ENCODE assay signal across 30 cellular contexts in genomic region chr9:130309689-130310455, GRCh38. TPM values are rescaled to one million over a fixed set of nuclear protein-coding genes. Genes with fewer than 3 reads are reported as not detected.
"Had no signal": no experiment of that assay in that cellular context is flagged by ENCODE, and none has a peak within 500 bp of the region (broad histone marks: within the 10 kb centered on the region; RNA-seq: fewer than 3 reads in every experiment).

No MANE protein-coding gene starts in this region.

- H3K27ac Mint-ChIP-seq: naive thymus-derived CD4-positive, alpha-beta T cell; nephron; type B pancreatic cell had no signal

- H3K4me1 Mint-ChIP-seq: central memory CD8-positive, alpha-beta T cell; naive thymus-derived CD4-positive, alpha-beta T cell; nephron had no signal

- H3K9me3 ChIP-seq: esophagus muscularis mucosa, gastroesophageal sphincter, heart right ventricle, pancreas, testis, tibial artery had no signal

- H3K4me1 ChIP-seq: foreskin keratinocyte, pancreas, testis had no signal

- H3K9me3 Mint-ChIP-seq: central memory CD8-positive, alpha-beta T cell; naive thymus-derived CD4-positive, alpha-beta T cell; nephron; type B pancreatic cell had no signal

- DNase-seq: dermis blood vessel endothelial cell; effector memory CD4-positive, alpha-beta T cell; foreskin keratinocyte; heart right ventricle; hippocampal formation; kidney glomerular epithelial cell; mammary epithelial cell; mesendoderm; midbrain; naive thymus-derived CD4-positive, alpha-beta T cell; occipital lobe; pancreas; retina; stimulated activated CD4-positive, alpha-beta T cell treated with anti-CD3 and anti-CD28 coated beads, Interleukin-12 subunit alpha, Interleukin-12 subunit beta, amount 100 ng/mL, for 4 hours; stimulated activated CD4-positive, alpha-beta T cell treated with anti-CD3 and anti-CD28 coated beads, Interleukin-1b, Interleukin-23, amount 100 ng/mL, for 48 hours; stimulated activated CD4-positive, alpha-beta T cell treated with anti-CD3 and anti-CD28 coated beads, Interleukin-4, amount 100 ng/mL, for 1 hour; stimulated activated CD8-positive, alpha-beta memory T cell treated with anti-CD3 and anti-CD28 coated beads, Interleukin-4, amount 100 ng/mL, for 48 hours; stimulated activated naive CD4-positive, alpha-beta T cell; substantia nigra; testis; tibial artery had no signal

- H3K27me3 Mint-ChIP-seq: type B pancreatic cell had no signal

- H3K36me3 ChIP-seq: pancreas, tibial artery had no signal

- H3K4me3 ChIP-seq: coronary artery, esophagus muscularis mucosa, gastroesophageal sphincter, heart right ventricle, pancreas, smooth muscle cell, testis, tibial artery had no signal

- H3K4me2 ChIP-seq: smooth muscle cell had no signal

- H3K27ac ChIP-seq: coronary artery, esophagus muscularis mucosa, foreskin keratinocyte, gastroesophageal sphincter, heart right ventricle, pancreas, testis, tibial artery had no signal

- H3K27me3 ChIP-seq: esophagus muscularis mucosa, gastroesophageal sphincter, heart right ventricle, pancreas, testis had no signal

- ATAC-seq: foreskin keratinocyte; gastroesophageal sphincter; heart right ventricle; naive thymus-derived CD4-positive, alpha-beta T cell; pancreas; sciatic nerve had no signal

- H3K4me3 Mint-ChIP-seq: central memory CD8-positive, alpha-beta T cell; naive thymus-derived CD4-positive, alpha-beta T cell; nephron; type B pancreatic cell had no signal

RNA-seq across cellular contexts. Expression of gene HMCN2, which starts 44.3 kb away (rescaled TPM):
- total RNA-seq: foreskin keratinocyte; naive thymus-derived CD4-positive, alpha-beta T cell; occipital lobe had no signal
- polyA plus RNA-seq: fibroblast of lung; foreskin keratinocyte; naive thymus-derived CD4-positive, alpha-beta T cell; smooth muscle cell had no signal
